ENCODE assay signal across 26 cellular contexts in the genomic region with DNA sequence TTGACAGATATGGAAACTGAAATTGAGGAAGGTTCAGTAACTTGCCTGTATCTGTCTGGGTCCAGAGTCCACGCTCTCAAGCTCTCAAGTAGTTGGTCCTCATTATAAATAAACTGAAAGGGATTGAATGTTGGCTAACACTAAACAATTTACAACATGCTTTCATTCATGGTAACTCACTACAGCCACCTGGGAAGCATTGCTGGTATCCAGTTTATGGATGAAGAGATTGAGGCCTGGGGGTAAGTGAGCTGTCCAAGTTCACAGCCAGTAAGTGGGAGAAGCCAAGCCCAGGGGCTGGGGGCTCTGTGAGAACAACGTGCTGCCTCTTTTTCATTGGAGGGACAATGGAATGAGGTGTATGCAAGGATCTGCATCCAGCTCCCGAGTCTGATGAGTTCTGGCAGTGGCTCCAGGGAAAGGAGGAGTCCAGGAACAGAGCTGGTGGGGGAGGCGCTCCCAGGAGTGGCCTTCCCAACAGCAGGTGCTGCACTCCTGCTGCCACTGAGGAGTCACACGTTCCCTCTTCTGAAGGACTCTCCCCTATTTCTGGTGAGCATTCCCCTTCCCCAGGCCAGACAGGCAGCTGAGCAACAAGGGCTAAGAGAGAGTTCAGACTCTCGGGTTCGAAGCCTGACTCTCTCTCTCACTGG.
DNase-seq lines count a peak whose midpoint lies in the region; ATAC-seq and TF ChIP-seq lines count a peak whose summit lies in the region.
"Had no signal": no experiment of that assay in that cellular context is flagged by ENCODE, and none has a peak within 500 bp of the region (broad histone marks: within the 10 kb centered on the region; RNA-seq: fewer than 3 reads in every experiment).

No MANE protein-coding gene starts in this region.

- no peak for TF ChIP-seq EP300 in gastroesophageal sphincter (IDR thresholded peaks at IDR 0.05)

- H3K4me3 ChIP-seq in gastroesophageal sphincter (no peak overlapping the region), trophoblast cell (ENCODE audit: low read depth, low read length) (no peak overlapping the region)
- H3K4me3 ChIP-seq: GM23248, HAP-1, Peyer's patch had no signal

- H3K79me2 ChIP-seq in trophoblast cell (ENCODE audit: control insufficient read depth, insufficient read depth, low read length, poor library complexity): no peaks in the 10 kb centered on the region

- no peaks in the 10 kb centered on the region for H3K36me3 Mint-ChIP-seq in stimulated activated naive B cell treated with anti-CD40 and anti-IgM and Interleukin-4, amounts not matched to agents 10 μg/mL and 1 μg/mL and 100 μg/mL, for 72 hours
- H3K36me3 Mint-ChIP-seq: CD14-positive monocyte had no signal

- H3K18ac ChIP-seq in trophoblast cell (ENCODE audit: low read length): no peak overlapping the region

- H2AFZ ChIP-seq in trophoblast cell (ENCODE audit: insufficient read depth, low read length, poor library complexity): no peak overlapping the region
- H2AFZ ChIP-seq: GM23248 had no signal

- H3K4me2 ChIP-seq in trophoblast cell (ENCODE audit: low read length): no peak overlapping the region

- H3K9me3 Mint-ChIP-seq in stimulated activated naive B cell treated with anti-CD40 and anti-IgM and Interleukin-4, amounts not matched to agents 10 μg/mL and 1 μg/mL and 100 μg/mL, for 72 hours: no peaks in the 10 kb centered on the region
- H3K9me3 Mint-ChIP-seq: CD8-positive, alpha-beta memory T cell; HFFc6 had no signal

- no peak for TF ChIP-seq CTCF in gastroesophageal sphincter (IDR thresholded peaks at IDR 0.05)

- H3K9ac ChIP-seq in trophoblast cell (ENCODE audit: low read length): no peak overlapping the region
- H3K9ac ChIP-seq: GM23248 had no signal

- H3K14ac ChIP-seq in trophoblast cell (ENCODE audit: low read length): no peak overlapping the region

- H3K4ac ChIP-seq in trophoblast cell (ENCODE audit: low read depth, low read length): no peak overlapping the region

- peaks cover 12 to 19% of the 10 kb centered on the region in 2 donors for H3K27me3 Mint-ChIP-seq in stimulated activated naive B cell treated with anti-CD40 and anti-IgM and Interleukin-4, amounts not matched to agents 10 μg/mL and 1 μg/mL and 100 μg/mL, for 72 hours

- H3K23ac ChIP-seq in trophoblast cell (ENCODE audit: low read length): no peak overlapping the region

- no peak overlapping the region for H2AK5ac ChIP-seq in trophoblast cell (ENCODE audit: low read length)

- H3K4me3 Mint-ChIP-seq in stimulated activated naive B cell treated with anti-CD40 and anti-IgM and Interleukin-4, amounts not matched to agents 10 μg/mL and 1 μg/mL and 100 μg/mL, for 72 hours: no peak overlapping the region
- H3K4me3 Mint-ChIP-seq: CD14-positive monocyte; CD8-positive, alpha-beta memory T cell; HFFc6 had no signal

- H3K27ac Mint-ChIP-seq in stimulated activated naive B cell treated with anti-CD40 and anti-IgM and Interleukin-4, amounts not matched to agents 10 μg/mL and 1 μg/mL and 100 μg/mL, for 72 hours: no peak overlapping the region
- H3K27ac Mint-ChIP-seq: CD14-positive monocyte; CD8-positive, alpha-beta memory T cell; HFFc6 had no signal

- H3K9me3 ChIP-seq in gastroesophageal sphincter (no peaks in the 10 kb centered on the region), trophoblast cell (ENCODE audit: insufficient read depth, low read depth, low read length) (peaks cover 2% of the 10 kb centered on the region)
- H3K9me3 ChIP-seq: BE2C, HAP-1, Peyer's patch had no signal

- H3K27me3 ChIP-seq in gastroesophageal sphincter (no peaks in the 10 kb centered on the region), trophoblast cell (ENCODE audit: insufficient read depth, low read length) (no peaks in the 10 kb centered on the region)
- H3K27me3 ChIP-seq: BE2C, Peyer's patch had no signal

- no peak overlapping the region for H4K8ac ChIP-seq in trophoblast cell (ENCODE audit: low read depth, low read length)

- H3K4me1 Mint-ChIP-seq in stimulated activated naive B cell treated with anti-CD40 and anti-IgM and Interleukin-4, amounts not matched to agents 10 μg/mL and 1 μg/mL and 100 μg/mL, for 72 hours: no peaks in the 10 kb centered on the region

- no peak overlapping the region for H2BK120ac ChIP-seq in trophoblast cell (ENCODE audit: insufficient read depth, low read length, poor library complexity)

- H3K27ac ChIP-seq in gastroesophageal sphincter: peak overlapping the region in 3 of 4 donors; percentile 74 to 80 (median 80)
- no peak overlapping the region for H3K27ac ChIP-seq in trophoblast cell (ENCODE audit: low read depth, low read length)
- H3K27ac ChIP-seq: GM23248, Peyer's patch had no signal

- H3K36me3 ChIP-seq in gastroesophageal sphincter (no peaks in the 10 kb centered on the region), trophoblast cell (ENCODE audit: control insufficient read depth in 1 of 2, insufficient read depth in 2 of 2, low read length in 2 of 2) (no peaks in the 10 kb centered on the region)
- H3K36me3 ChIP-seq: BE2C, HAP-1, Peyer's patch had no signal

- H3K4me1 ChIP-seq in gastroesophageal sphincter (peaks cover 4 to 47% (median 8%) of the 10 kb centered on the region in 3 donors), trophoblast cell (ENCODE audit: control insufficient read depth in 1 of 2, insufficient read depth in 2 of 2, low read length in 2 of 2) (peaks cover 5 to 14% of the 10 kb centered on the region in 2 experiments)
- H3K4me1 ChIP-seq: BE2C, HAP-1, Peyer's patch had no signal

- no peak overlapping the region for H4K91ac ChIP-seq in trophoblast cell (ENCODE audit: low read depth, low read length)

- DNase-seq in NCI-H1417 (lab: John Stamatoyannopoulos, UW) (peak in 2 of 3 experiments; percentile 9 to 42), NCI-H1417 treated with DMSO at 0.1 percent for 48 hours (lab: John Stamatoyannopoulos, UW) (no peak), NCI-H774 (lab: John Stamatoyannopoulos, UW) (peak; percentile 42), trophoblast cell (peak; percentile 69 to 71), GDM1 (lab: John Stamatoyannopoulos, UW) (no peak)
- DNase-seq in stimulated activated naive B cell treated with anti-CD40 and anti-IgM and Interleukin-4, amounts not matched to agents 10 μg/mL and 1 μg/mL and 100 μg/mL, for 72 hours: no peak
- DNase-seq: 8988T; ACHN; BE2C; CD8-positive, alpha-beta memory T cell; DMS 273 treated with DMSO at 0.1 percent for 48 hours; DND-41; GM23248; HFFc6; KBM-7; NCI-H1105; NCI-H2029 treated with DMSO at 0.1 percent for 48 hours; NCI-H2171; NCI-H524; OCI-M1; Peyer's patch; SHP77 treated with DMSO at 0.1 percent for 48 hours had no signal

- H2BK12ac ChIP-seq in trophoblast cell (ENCODE audit: low read length): no peak overlapping the region

- H2BK5ac ChIP-seq in trophoblast cell (ENCODE audit: low read depth, low read length, poor library complexity): no peak overlapping the region

- no peaks in the 10 kb centered on the region for H3K79me1 ChIP-seq in trophoblast cell (ENCODE audit: low read length)

- H4K12ac ChIP-seq in trophoblast cell (ENCODE audit: low read depth, low read length): no peak overlapping the region

- WGBS in gastroesophageal sphincter (ENCODE audit: low coverage in 1 of 2), 2 donors: 63 to 67% methylated on average over 3 to 7 of the region's 7 CpGs
- no CpG with 5 or more reads among the region's 7 CpGs for WGBS in trophoblast cell (ENCODE audit: extremely low coverage, insufficient coverage, insufficient read length)

- ATAC-seq in gastroesophageal sphincter (no peak), GM19351 (IDR thresholded peaks at IDR 0.05; ENCODE audit: unreplicated experiment) (no peak)
- no peak for ATAC-seq in stimulated activated naive B cell treated with anti-CD40 and anti-IgM and Interleukin-4, amounts not matched to agents 10 μg/mL and 1 μg/mL and 100 μg/mL, for 72 hours (replicated peaks)

- TF ChIP-seq POLR2A in gastroesophageal sphincter (IDR thresholded peaks at IDR 0.05): no peak

Comparison
In these comparisons a context has a peak if more than half of its experiments do, and no peak if none do; other contexts are left out.
1. DNase-seq: peak in NCI-H1417 (2 of 3), NCI-H774 (single experiment) and trophoblast cell (2 of 2); none in NCI-H1417 treated with DMSO at 0.1 percent for 48 hours (single experiment), GDM1 (single experiment) and stimulated activated naive B cell treated with anti-CD40 and anti-IgM and Interleukin-4, amounts not matched to agents 10 μg/mL and 1 μg/mL and 100 μg/mL, for 72 hours (single experiment).